ENCODE assay signal across 8 cellular contexts in the genomic region with DNA sequence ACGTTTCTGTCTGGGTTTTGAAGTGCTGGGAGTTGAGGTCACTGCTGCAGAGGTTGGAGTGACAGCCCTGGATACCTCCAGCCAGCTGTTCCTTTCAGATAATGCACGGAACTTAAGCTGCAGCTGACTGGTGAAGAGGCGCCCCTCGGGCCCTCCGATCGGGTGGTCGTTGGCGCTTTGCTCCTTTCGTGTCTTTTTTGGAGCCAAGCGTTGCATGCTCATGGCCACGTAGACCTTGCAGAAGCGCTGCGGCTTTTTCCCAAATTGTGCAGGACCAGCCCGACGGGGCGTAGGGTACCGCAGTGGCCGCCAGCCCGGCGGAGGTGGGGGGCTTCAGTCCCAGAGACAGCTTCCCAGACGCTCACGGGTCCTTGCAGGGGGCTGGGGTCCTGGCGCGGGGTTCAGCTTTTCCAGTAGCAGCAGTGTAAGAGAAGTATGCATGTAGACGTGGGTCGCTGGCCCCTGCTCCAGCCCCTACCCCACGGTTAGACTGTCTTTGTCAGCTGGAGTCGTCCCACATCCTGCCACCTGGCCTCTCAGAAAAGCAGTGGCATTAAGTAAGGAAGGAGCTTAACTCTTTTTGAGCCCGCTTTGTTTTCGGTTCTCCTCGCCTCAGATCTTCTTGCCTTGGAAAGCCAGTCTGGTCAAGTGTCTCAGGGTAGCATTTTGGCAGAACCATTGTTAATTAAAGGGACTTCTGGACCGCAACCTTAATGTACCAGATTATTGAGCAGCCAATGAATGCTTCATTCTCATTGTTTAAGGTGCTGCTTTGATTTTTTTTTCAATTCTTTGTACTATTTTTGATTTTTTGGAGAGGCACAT. TPM values are rescaled to one million over a fixed set of nuclear protein-coding genes. Genes with fewer than 3 reads are reported as not detected.
DNase-seq lines count a peak whose midpoint lies in the region; ATAC-seq and TF ChIP-seq lines count a peak whose summit lies in the region.

No MANE protein-coding gene starts in this region.

- H3K36me3 Mint-ChIP-seq in chondrocyte (ENCODE audit: low read depth), result no peaks in the 10 kb centered on the region

- H3K36me3 ChIP-seq in SK-N-MC (ENCODE audit: insufficient read depth, low read length) (no peaks in the 10 kb centered on the region), stomach smooth muscle (ENCODE audit: control insufficient read depth in 2 of 2, insufficient read depth in 2 of 2, low read length in 2 of 2) (no peaks in the 10 kb centered on the region)

- H3K27ac ChIP-seq in SK-N-MC, result no peak overlapping the region
- peak overlapping the region; percentile 73 for H3K27ac ChIP-seq in stomach smooth muscle (ENCODE audit: low read length)

- peak overlapping the region; percentile 87 for H3K4me3 Mint-ChIP-seq in chondrocyte (ENCODE audit: unreplicated experiment)

- H3K4me1 ChIP-seq in stomach smooth muscle (ENCODE audit: control insufficient read depth, insufficient read depth, low read length), result peaks cover 9% of the 10 kb centered on the region

- H3K9me3 ChIP-seq in SK-N-MC (ENCODE audit: low read depth, low read length) (no peaks in the 10 kb centered on the region), stomach smooth muscle (ENCODE audit: control insufficient read depth in 2 of 2, low read length in 2 of 2) (no peaks in the 10 kb centered on the region)

- no peaks in the 10 kb centered on the region for H3K27me3 Mint-ChIP-seq in chondrocyte (ENCODE audit: low read depth)

- ATAC-seq in GM18873 (IDR thresholded peaks at IDR 0.05; ENCODE audit: low FRiP score, unreplicated experiment), result peak; percentile 4
- ATAC-seq in HG03066 (IDR thresholded peaks at IDR 0.05; ENCODE audit: low read depth, unreplicated experiment), result peak; percentile 4
- ATAC-seq in GM19351 (IDR thresholded peaks at IDR 0.05; ENCODE audit: unreplicated experiment), result no peak
- ATAC-seq in GM18868 (IDR thresholded peaks at IDR 0.05; ENCODE audit: unreplicated experiment), result no peak

- H3K4me3 ChIP-seq in SK-N-MC, result peak overlapping the region; percentile 91
- H3K4me3 ChIP-seq in stomach smooth muscle (ENCODE audit: low read length in 2 of 2), result peak overlapping the region; percentile 95 to 96

- H3K9ac ChIP-seq in SK-N-MC (ENCODE audit: insufficient read length) (peak overlapping the region; percentile 74), stomach smooth muscle (ENCODE audit: low read length in 2 of 2) (peak overlapping the region; percentile 75 to 79)

- DNase-seq in SK-N-MC (ENCODE audit: low read depth, low spot score) (no peak), chondrocyte (ENCODE audit: low spot score) (no peak), left kidney (ENCODE audit: low read depth, low spot score) (peak; percentile 65)

- H3K27me3 ChIP-seq in stomach smooth muscle (ENCODE audit: control insufficient read depth in 1 of 2, insufficient read depth in 2 of 2, low read length in 2 of 2), result no peaks in the 10 kb centered on the region

- H3K27ac Mint-ChIP-seq in chondrocyte (ENCODE audit: unreplicated experiment), result peak overlapping the region; percentile 94

- no peak for TF ChIP-seq CTCF in chondrocyte (IDR thresholded peaks at IDR 0.05)

- H3K4me1 Mint-ChIP-seq in chondrocyte (ENCODE audit: low read depth), result peaks cover 54% of the 10 kb centered on the region

- H3K9me3 Mint-ChIP-seq in chondrocyte (ENCODE audit: low read depth), result no peaks in the 10 kb centered on the region

RNA-seq across cellular contexts. Expression of gene TNFAIP3, which starts 0.8 kb away (rescaled TPM):
- total RNA-seq in chondrocyte, result 6.4 to 11.0 TPM (median 7.2 TPM) in 3 replicates

Comparison
In these comparisons a context has a peak if more than half of its experiments do, and no peak if none do; other contexts are left out.
1. ATAC-seq: peak in GM18873 (single experiment) and HG03066 (single experiment); none in GM19351 (single experiment) and GM18868 (single experiment).